ENCODE assay signal across 22 cellular contexts in the genomic region with DNA sequence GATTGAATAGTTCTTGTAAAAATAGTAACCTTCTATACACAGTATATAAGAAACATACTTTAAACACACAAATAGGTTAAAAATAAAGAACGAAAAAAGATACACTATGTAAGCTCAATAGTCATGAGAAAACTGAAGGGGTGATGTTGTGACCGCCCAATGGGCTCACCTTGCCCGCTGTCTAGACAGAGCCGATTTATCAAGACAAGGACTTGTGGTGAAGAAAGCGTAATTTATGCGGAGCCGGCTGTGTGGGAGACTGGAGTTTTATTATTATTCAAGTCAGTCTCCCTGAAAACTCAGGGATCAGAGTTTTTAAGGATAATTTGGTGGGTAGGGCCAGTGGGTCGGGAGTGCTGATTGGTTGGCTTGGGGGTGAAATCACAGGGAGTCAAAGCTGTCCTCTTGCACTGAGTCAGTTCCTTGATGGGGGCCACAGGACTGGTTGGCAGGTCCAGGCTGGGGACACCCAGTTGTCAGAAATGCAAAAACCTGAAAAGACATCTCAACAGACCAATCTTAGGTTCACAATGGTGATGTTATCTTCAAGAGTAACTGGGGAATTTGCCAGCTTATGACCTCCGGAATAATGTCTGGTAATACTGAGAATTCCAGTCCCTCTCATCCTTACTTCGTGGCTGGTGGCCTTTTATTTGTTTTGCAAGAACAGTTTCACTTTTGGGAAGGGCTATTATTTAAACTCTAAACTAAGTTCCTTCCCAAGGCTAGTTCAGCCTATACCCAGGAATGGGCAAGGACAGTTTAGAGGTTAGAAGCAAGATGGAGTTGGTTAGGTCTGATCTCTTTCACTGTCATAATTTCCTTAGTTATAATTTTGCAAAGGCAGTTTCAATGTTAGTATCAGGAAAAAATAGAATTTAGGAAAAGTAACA.
DNase-seq lines count a peak whose midpoint lies in the region; ATAC-seq and TF ChIP-seq lines count a peak whose summit lies in the region.
"Had no signal": no experiment of that assay in that cellular context is flagged by ENCODE, and none has a peak within 500 bp of the region (broad histone marks: within the 10 kb centered on the region; RNA-seq: fewer than 3 reads in every experiment).

No MANE protein-coding gene starts in this region.

- dilution Hi-C loops in mammary epithelial cell (cut with HindIII; ENCODE audit: low sequenced_read_pairs): no loop called here

- no peaks in the 10 kb centered on the region for H3F3A ChIP-seq in smooth muscle cell (ENCODE audit: low read depth)

- H3K4me2 ChIP-seq in mammary epithelial cell (ENCODE audit: insufficient read depth, low read depth, low read length): peak overlapping the region; percentile 6
- no peak overlapping the region for H3K4me2 ChIP-seq in smooth muscle cell
- H3K4me2 ChIP-seq: BLaER1 treated with 17β-estradiol and CSF1 and Interleukin-3, amounts not matched to agents 10 nM and 100 nM had no signal

- TF ChIP-seq CTCF in mammary epithelial cell (conservative IDR thresholded peaks at IDR 0.05 in 1 of 2, IDR thresholded peaks at IDR 0.05 in 1 of 2; ENCODE audit: extremely low read depth in 1 of 2, insufficient read depth in 1 of 2, low read depth in 1 of 2, low read length in 2 of 2) (no peak), MCF 10A (IDR thresholded peaks at IDR 0.05; ENCODE audit: unreplicated experiment) (no peak), smooth muscle cell (IDR thresholded peaks at IDR 0.05; ENCODE audit: borderline replicate concordance, insufficient read depth, poor library complexity, severe bottlenecking) (no peak)

- H3K79me2 ChIP-seq in mammary epithelial cell (ENCODE audit: insufficient read depth, low read length) (no peaks in the 10 kb centered on the region), smooth muscle cell (ENCODE audit: low read depth) (no peaks in the 10 kb centered on the region)

- no peak for DNase-seq in mammary epithelial cell
- DNase-seq in MCF 10A (ENCODE audit: unreplicated experiment): no peak
- DNase-seq in SJSA1 (ENCODE audit: low read depth in 1 of 2, low spot score in 2 of 2): peak; percentile 51 to 65
- peak; percentile 19 for DNase-seq in fibroblast of gingiva (ENCODE audit: low read depth)
- DNase-seq in smooth muscle cell (lab: John Stamatoyannopoulos, UW; ENCODE audit: unreplicated experiment): no peak
- no peak for DNase-seq in HuH-7.5 (ENCODE audit: low spot score)
- no peak for DNase-seq in D341Med (ENCODE audit: low spot score)
- DNase-seq: activated CD8-positive, alpha-beta memory T cell treated with anti-CD3 and anti-CD28 coated beads, Interleukin-2, amount 10 ng/mL, durations not matched to agents 7 days and 5 days; activated naive CD8-positive, alpha-beta T cell treated with anti-CD3 and anti-CD28 coated beads, Interleukin-2, amount 10 ng/mL, durations not matched to agents 7 days and 5 days; effector memory CD8-positive, alpha-beta T cell; immature natural killer cell; naive thymus-derived CD8-positive, alpha-beta T cell; NCI-H1092 treated with DMSO at 0.1 percent for 48 hours; NCI-H1930; NCI-H345; ovary; SJCRH30 had no signal

- no peaks in the 10 kb centered on the region for H3K9me3 ChIP-seq in mammary epithelial cell (replicated peaks; ENCODE audit: insufficient read depth, low read length)
- no peaks in the 10 kb centered on the region for H3K9me3 ChIP-seq in SJSA1 (replicated peaks)
- no peaks in the 10 kb centered on the region for H3K9me3 ChIP-seq in smooth muscle cell (replicated peaks; ENCODE audit: low read depth)
- H3K9me3 ChIP-seq: BLaER1 treated with 17β-estradiol and CSF1 and Interleukin-3, amounts not matched to agents 10 nM and 100 nM; ovary; SJCRH30 had no signal

- H3K4me3 ChIP-seq in mammary epithelial cell (replicated peaks in 1 of 3; ENCODE audit: insufficient read depth in 1 of 3, low read depth in 2 of 3, low read length in 3 of 3): no peak overlapping the region
- no peak overlapping the region for H3K4me3 ChIP-seq in SJSA1
- no peak overlapping the region for H3K4me3 ChIP-seq in smooth muscle cell
- H3K4me3 ChIP-seq: BLaER1 treated with 17β-estradiol and CSF1 and Interleukin-3, amounts not matched to agents 10 nM and 100 nM; ovary; SJCRH30 had no signal

- H3K27ac ChIP-seq in mammary epithelial cell (ENCODE audit: insufficient read depth, low read depth, low read length) (no peak overlapping the region), SJSA1 (peak overlapping the region; percentile 84), smooth muscle cell (ENCODE audit: low read depth) (peak overlapping the region; percentile 14)
- H3K27ac ChIP-seq: BLaER1 treated with 17β-estradiol and CSF1 and Interleukin-3, amounts not matched to agents 10 nM and 100 nM; ovary; SJCRH30 had no signal

- no peak overlapping the region for H3K27ac Mint-ChIP-seq in MCF 10A (ENCODE audit: low read depth, unreplicated experiment)
- H3K27ac Mint-ChIP-seq: activated CD8-positive, alpha-beta memory T cell treated with anti-CD3 and anti-CD28 coated beads, Interleukin-2, amount 10 ng/mL, durations not matched to agents 7 days and 5 days; activated naive CD8-positive, alpha-beta T cell treated with anti-CD3 and anti-CD28 coated beads, Interleukin-2, amount 10 ng/mL, durations not matched to agents 7 days and 5 days; effector memory CD8-positive, alpha-beta T cell; immature natural killer cell; mesothelial cell of epicardium; naive thymus-derived CD8-positive, alpha-beta T cell; T-helper 1 cell treated with Interleukin-12 subunit alpha and Interleukin-12 subunit beta and Interleukin-4 antibody, amounts not matched to agents 30 μg/mL and 1 μg/mL, for 36 hours had no signal

- no peaks in the 10 kb centered on the region for H3K36me3 ChIP-seq in mammary epithelial cell (ENCODE audit: insufficient read depth, low read length)
- no peaks in the 10 kb centered on the region for H3K36me3 ChIP-seq in SJSA1
- H3K36me3 ChIP-seq in smooth muscle cell (ENCODE audit: low read depth): no peaks in the 10 kb centered on the region
- H3K36me3 ChIP-seq: BLaER1 treated with 17β-estradiol and CSF1 and Interleukin-3, amounts not matched to agents 10 nM and 100 nM; ovary; SJCRH30 had no signal

- H3K27me3 ChIP-seq in mammary epithelial cell (ENCODE audit: insufficient read depth, low read length) (no peaks in the 10 kb centered on the region), SJSA1 (replicated peaks) (no peaks in the 10 kb centered on the region), smooth muscle cell (ENCODE audit: low read depth) (no peaks in the 10 kb centered on the region)
- H3K27me3 ChIP-seq: BLaER1 treated with 17β-estradiol and CSF1 and Interleukin-3, amounts not matched to agents 10 nM and 100 nM; ovary had no signal

- no peaks in the 10 kb centered on the region for H4K20me1 ChIP-seq in mammary epithelial cell (ENCODE audit: insufficient read depth, low read length)
- H4K20me1 ChIP-seq in smooth muscle cell (ENCODE audit: low read depth): no peaks in the 10 kb centered on the region
- H4K20me1 ChIP-seq: BLaER1 treated with 17β-estradiol and CSF1 and Interleukin-3, amounts not matched to agents 10 nM and 100 nM had no signal

- no peak overlapping the region for H3K4me3 Mint-ChIP-seq in MCF 10A (ENCODE audit: unreplicated experiment)
- H3K4me3 Mint-ChIP-seq: activated CD8-positive, alpha-beta memory T cell treated with anti-CD3 and anti-CD28 coated beads, Interleukin-2, amount 10 ng/mL, durations not matched to agents 7 days and 5 days; activated naive CD8-positive, alpha-beta T cell treated with anti-CD3 and anti-CD28 coated beads, Interleukin-2, amount 10 ng/mL, durations not matched to agents 7 days and 5 days; effector memory CD8-positive, alpha-beta T cell; immature natural killer cell; mesothelial cell of epicardium; T-helper 1 cell treated with Interleukin-12 subunit alpha and Interleukin-12 subunit beta and Interleukin-4 antibody, amounts not matched to agents 30 μg/mL and 1 μg/mL, for 36 hours had no signal

- intact Hi-C loops in mammary epithelial cell (cut with micrococcal nuclease) (no loop called here), MCF 10A (cut with micrococcal nuclease) (no loop called here)

- in situ Hi-C loops in mammary epithelial cell (cut with MboI; ENCODE audit: low sequenced_read_pairs in 2 of 2): no loop called here

- H3K9me3 Mint-ChIP-seq in MCF 10A (ENCODE audit: unreplicated experiment): no peaks in the 10 kb centered on the region
- H3K9me3 Mint-ChIP-seq: activated naive CD8-positive, alpha-beta T cell treated with anti-CD3 and anti-CD28 coated beads, Interleukin-2, amount 10 ng/mL, durations not matched to agents 7 days and 5 days; effector memory CD8-positive, alpha-beta T cell; immature natural killer cell; mesothelial cell of epicardium; naive thymus-derived CD8-positive, alpha-beta T cell; T-helper 1 cell treated with Interleukin-12 subunit alpha and Interleukin-12 subunit beta and Interleukin-4 antibody, amounts not matched to agents 30 μg/mL and 1 μg/mL, for 36 hours had no signal

- WGBS in mammary epithelial cell (ENCODE audit: low coverage, missing lambda C conversion rate): 66% methylated on average over 10 of the region's 10 CpGs
- 81% methylated on average over 10 of the region's 10 CpGs for WGBS in smooth muscle cell (ENCODE audit: low lambda C conversion rate)

- no peaks in the 10 kb centered on the region for H3K36me3 Mint-ChIP-seq in MCF 10A (ENCODE audit: insufficient read depth, unreplicated experiment)
- H3K36me3 Mint-ChIP-seq: activated CD8-positive, alpha-beta memory T cell treated with anti-CD3 and anti-CD28 coated beads, Interleukin-2, amount 10 ng/mL, durations not matched to agents 7 days and 5 days; activated naive CD8-positive, alpha-beta T cell treated with anti-CD3 and anti-CD28 coated beads, Interleukin-2, amount 10 ng/mL, durations not matched to agents 7 days and 5 days; immature natural killer cell; mesothelial cell of epicardium; naive thymus-derived CD8-positive, alpha-beta T cell had no signal

- peaks cover 12% of the 10 kb centered on the region for H3K4me1 Mint-ChIP-seq in MCF 10A (ENCODE audit: insufficient read depth, unreplicated experiment)

- H2AFZ ChIP-seq in mammary epithelial cell (ENCODE audit: low read depth, low read length) (peak overlapping the region; percentile 39), smooth muscle cell (ENCODE audit: low read depth) (no peak overlapping the region)

- CTCF ChIA-PET in mammary epithelial cell (lab: Charles Lee; ENCODE audit: low non-redundant PET): no interaction called here
- CTCF ChIA-PET in MCF 10A (lab: Yijun Ruan, JAX): interaction anchor here (0.6 kb wide), 4 partner anchors 245 to 455 kb away, joined by 3 to 5 read pairs (median 3); no protein-coding TSS in a partner anchor

- H3K9ac ChIP-seq in mammary epithelial cell (ENCODE audit: insufficient read depth, low read length) (no peak overlapping the region), smooth muscle cell (ENCODE audit: low read depth) (no peak overlapping the region)
- H3K9ac ChIP-seq: BLaER1 treated with 17β-estradiol and CSF1 and Interleukin-3, amounts not matched to agents 10 nM and 100 nM had no signal

- ATAC-seq in HG03108 (IDR thresholded peaks at IDR 0.05; ENCODE audit: unreplicated experiment): no peak
- ATAC-seq: activated CD8-positive, alpha-beta memory T cell treated with anti-CD3 and anti-CD28 coated beads, Interleukin-2, amount 10 ng/mL, durations not matched to agents 7 days and 5 days; effector memory CD8-positive, alpha-beta T cell; left lobe of liver; naive thymus-derived CD8-positive, alpha-beta T cell had no signal

- BruUV-seq in mammary epithelial cell (replicated peaks; lab: Mats Ljungman, UMichigan) (no TSS peak), MCF 10A (replicated peaks; lab: Mats Ljungman, UMichigan) (no TSS peak)

- H3K4me1 ChIP-seq in mammary epithelial cell (ENCODE audit: insufficient read depth, low read length) (no peaks in the 10 kb centered on the region), SJSA1 (replicated peaks) (peaks cover 43% of the 10 kb centered on the region), smooth muscle cell (ENCODE audit: low read depth) (no peaks in the 10 kb centered on the region)

- POLR2A ChIA-PET in MCF 10A (lab: Yijun Ruan, JAX): no interaction called here

- no peaks in the 10 kb centered on the region for H3K27me3 Mint-ChIP-seq in MCF 10A (ENCODE audit: insufficient read depth, unreplicated experiment)

Comparison
In these comparisons a context has a peak if more than half of its experiments do, and no peak if none do; other contexts are left out.
1. DNase-seq: peak in SJSA1 (2 of 2) and fibroblast of gingiva (single experiment); none in mammary epithelial cell (single experiment), MCF 10A (single experiment), smooth muscle cell (single experiment), HuH-7.5 (single experiment) and D341Med (single experiment).